16 cellular contexts compared by ENCODE assay signal in the genomic region with DNA sequence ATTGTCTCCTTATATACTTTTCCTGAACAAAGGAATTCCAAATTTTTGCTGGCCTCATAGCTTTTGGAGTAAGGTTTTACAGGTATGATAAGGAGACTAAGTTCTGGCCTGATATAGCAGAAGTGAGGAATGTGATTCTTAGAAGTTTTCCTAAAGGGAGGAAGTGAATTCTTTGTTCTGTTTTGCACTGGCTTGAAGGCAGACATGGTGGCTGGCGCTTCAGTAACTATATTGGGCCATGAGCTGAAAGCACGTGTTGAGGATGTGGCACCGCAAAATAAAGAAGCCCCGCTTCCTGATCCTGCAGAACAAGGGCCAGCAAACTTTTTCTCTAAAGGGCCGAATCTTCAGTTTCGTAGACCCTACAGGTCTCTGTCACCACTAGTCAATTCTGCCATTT.
DNase-seq lines count a peak whose midpoint lies in the region; ATAC-seq and TF ChIP-seq lines count a peak whose summit lies in the region.
"Had no signal": no experiment of that assay in that cellular context is flagged by ENCODE, and none has a peak within 500 bp of the region (broad histone marks: within the 10 kb centered on the region; RNA-seq: fewer than 3 reads in every experiment).

No MANE protein-coding gene starts in this region.

- H2AK5ac ChIP-seq in IMR-90 (ENCODE audit: low read depth, low read length), result peak overlapping the region; percentile 57; the same call in 1 of the 2 replicates
- H2AK5ac ChIP-seq in mesenchymal stem cell (ENCODE audit: low read length, severe bottlenecking), result no peak overlapping the region

- H3K9me3 ChIP-seq in AG04450 (ENCODE audit: control insufficient read depth, insufficient read depth, low read length), result no peaks in the 10 kb centered on the region
- no peaks in the 10 kb centered on the region for H3K9me3 ChIP-seq in IMR-90 (ENCODE audit: control insufficient read depth, insufficient read depth, low read length)
- no peaks in the 10 kb centered on the region for H3K9me3 ChIP-seq in SJSA1 (replicated peaks)
- no peaks in the 10 kb centered on the region for H3K9me3 ChIP-seq in mesenchymal stem cell (ENCODE audit: control insufficient read depth, low read length)
- no peaks in the 10 kb centered on the region for H3K9me3 ChIP-seq in heart left ventricle
- H3K9me3 ChIP-seq: BLaER1 treated with 17β-estradiol and CSF1 and Interleukin-3, amounts not matched to agents 10 nM and 100 nM; Peyer's patch had no signal

- 98% methylated on average over 5 of the region's 6 CpGs; no CpG with 5 or more reads in 1 of the 2 experiments for WGBS in IMR-90 (ENCODE audit: extremely low coverage in 2 of 2, insufficient read length in 1 of 2), 2 experiments
- WGBS in mesenchymal stem cell, result 94% methylated on average over 4 of the region's 6 CpGs
- 90 to 92% (median 90%) methylated on average over 6 of the region's 6 CpGs for WGBS in heart left ventricle, 4 donors

- H3K27me3 ChIP-seq in AG04450 (ENCODE audit: control insufficient read depth, insufficient read depth, low read length) (no peaks in the 10 kb centered on the region), IMR-90 (ENCODE audit: control insufficient read depth, insufficient read depth, low read length) (no peaks in the 10 kb centered on the region), SJSA1 (replicated peaks) (no peaks in the 10 kb centered on the region), mesenchymal stem cell (ENCODE audit: control insufficient read depth in 1 of 2, insufficient read depth in 1 of 2, low read length in 2 of 2) (no peaks in the 10 kb centered on the region), heart left ventricle (no peaks in the 10 kb centered on the region)
- H3K27me3 ChIP-seq: BLaER1 treated with 17β-estradiol and CSF1 and Interleukin-3, amounts not matched to agents 10 nM and 100 nM; Peyer's patch had no signal

- H3K4me3 ChIP-seq in AG04450 (ENCODE audit: low read depth, low read length) (no peak overlapping the region), IMR-90 (ENCODE audit: insufficient read depth, low read depth, low read length) (no peak overlapping the region), SJSA1 (no peak overlapping the region), mesenchymal stem cell (ENCODE audit: insufficient read depth in 1 of 2, low read depth in 1 of 2, low read length in 2 of 2) (no peak overlapping the region), heart left ventricle (no peak overlapping the region)
- H3K4me3 ChIP-seq: BLaER1 treated with 17β-estradiol and CSF1 and Interleukin-3, amounts not matched to agents 10 nM and 100 nM; Peyer's patch had no signal

- H2BK120ac ChIP-seq in IMR-90 (ENCODE audit: low read depth, low read length) (peak overlapping the region; percentile 97), mesenchymal stem cell (ENCODE audit: low read depth, low read length) (peak overlapping the region; percentile 57)

- H2AFZ ChIP-seq in IMR-90 (replicated peaks; ENCODE audit: low read length, poor library complexity) (no peak overlapping the region), mesenchymal stem cell (ENCODE audit: low read depth, low read length) (no peak overlapping the region)

- H3K18ac ChIP-seq in IMR-90 (ENCODE audit: low read depth, low read length), result peak overlapping the region; percentile 38
- H3K18ac ChIP-seq in mesenchymal stem cell (ENCODE audit: low read depth in 1 of 2, low read length in 2 of 2), result peak overlapping the region; percentile 37 to 59

- ATAC-seq in IMR-90 (ENCODE audit: low read depth), result no peak
- no peak for ATAC-seq in HG02973 (IDR thresholded peaks at IDR 0.05; ENCODE audit: unreplicated experiment)
- no peak for ATAC-seq in heart left ventricle
- ATAC-seq in GM19467 (IDR thresholded peaks at IDR 0.05; ENCODE audit: unreplicated experiment), result no peak
- ATAC-seq: Right ventricle myocardium inferior had no signal

- peak overlapping the region in 1 of 2 experiments; percentile 45 for H2BK12ac ChIP-seq in mesenchymal stem cell (ENCODE audit: low read length in 2 of 2)

- H2BK5ac ChIP-seq in IMR-90 (ENCODE audit: low read depth, low read length, poor library complexity, severe bottlenecking) (peak overlapping the region; percentile 62), mesenchymal stem cell (ENCODE audit: low read depth, low read length, poor library complexity, severe bottlenecking) (no peak overlapping the region)

- peaks cover 6 to 52% of the 10 kb centered on the region in 2 experiments; a peak in 3 of 4 replicates for H3K79me1 ChIP-seq in IMR-90 (ENCODE audit: low read depth in 1 of 2, low read length in 2 of 2)
- H3K79me1 ChIP-seq in mesenchymal stem cell (replicated peaks; ENCODE audit: low read length, poor library complexity, severe bottlenecking), result no peaks in the 10 kb centered on the region

- no peak for TF ChIP-seq CTCF in AG04450 (IDR thresholded peaks at IDR 0.05; ENCODE audit: low read depth, low read length)
- TF ChIP-seq CTCF in IMR-90 (conservative IDR thresholded peaks at IDR 0.05; ENCODE audit: low read depth, low read length), result no peak
- no peak for TF ChIP-seq CTCF in heart left ventricle (IDR thresholded peaks at IDR 0.05)

- H3K23ac ChIP-seq in IMR-90 (ENCODE audit: low read depth, low read length), result peak overlapping the region; percentile 73
- no peak overlapping the region for H3K23ac ChIP-seq in mesenchymal stem cell (ENCODE audit: low read length in 2 of 2)

- TF ChIP-seq POLR2A in IMR-90 (IDR thresholded peaks at IDR 0.05; ENCODE audit: low read depth, low read length) (no peak), heart left ventricle (IDR thresholded peaks at IDR 0.05) (no peak)

- H3K14ac ChIP-seq in IMR-90 (replicated peaks; ENCODE audit: low read depth, low read length) (peak overlapping the region; percentile 95), mesenchymal stem cell (ENCODE audit: low read length in 2 of 2) (no peak overlapping the region)

- H2AK9ac ChIP-seq in IMR-90 (replicated peaks; ENCODE audit: low read depth, low read length, poor library complexity), result no peak overlapping the region

- H3K9me1 ChIP-seq in IMR-90 (ENCODE audit: insufficient read depth, low read length), result peaks cover 37% of the 10 kb centered on the region

- no peaks in the 10 kb centered on the region for H4K20me1 ChIP-seq in IMR-90 (ENCODE audit: insufficient read depth, low read length)
- H4K20me1 ChIP-seq: BLaER1 treated with 17β-estradiol and CSF1 and Interleukin-3, amounts not matched to agents 10 nM and 100 nM had no signal

- dilution Hi-C loops in IMR-90 (cut with HindIII; ENCODE audit: low sequenced_read_pairs, unreplicated experiment), result no loop called here

- H3K4me1 ChIP-seq in IMR-90 (ENCODE audit: control insufficient read depth, insufficient read depth, low read length), result peaks cover 34% of the 10 kb centered on the region
- peaks cover 51% of the 10 kb centered on the region for H3K4me1 ChIP-seq in SJSA1 (replicated peaks)
- H3K4me1 ChIP-seq in mesenchymal stem cell (ENCODE audit: control insufficient read depth, insufficient read depth, low read depth, low read length), result peaks cover 12% of the 10 kb centered on the region
- peaks cover 0 to 54% (median 19%) of the 10 kb centered on the region in 12 donors for H3K4me1 ChIP-seq in heart left ventricle

- peak overlapping the region; percentile 57 for H4K5ac ChIP-seq in IMR-90 (ENCODE audit: low read depth, low read length)

- POLR2A ChIA-PET in AG04450 (lab: Yijun Ruan, JAX), result no interaction called here
- POLR2A ChIA-PET in IMR-90 (lab: Charles Lee; ENCODE audit: unreplicated experiment), result no interaction called here

- H4K8ac ChIP-seq in IMR-90 (ENCODE audit: low read depth in 2 of 2, low read length in 2 of 2) (peak overlapping the region; percentile 82 to 94), mesenchymal stem cell (ENCODE audit: low read length) (peak overlapping the region; percentile 21)

- BruUV-seq in IMR-90 (replicated peaks; lab: Mats Ljungman, UMichigan), result no TSS peak

- intact Hi-C loops in IMR-90 (cut with micrococcal nuclease), result loop anchor here (1.0 to 5.0 kb wide), 2 partner anchors 82 to 416 kb away; no protein-coding TSS in a partner anchor
- intact Hi-C loops in heart left ventricle (cut with DNase I), result loop anchor here in 5 of 10 donors (5.0 to 10.0 kb wide), 2 partner anchors 224 to 227 kb away; partner anchors contain the start of gene SNX18 (in 5 of the 5)

- H4K91ac ChIP-seq in IMR-90 (ENCODE audit: insufficient read depth, low read depth, low read length) (peak overlapping the region; percentile 87), mesenchymal stem cell (ENCODE audit: low read length) (no peak overlapping the region)

- no peak for TF ChIP-seq RAD21 in IMR-90 (IDR thresholded peaks at IDR 0.05; ENCODE audit: low read length)

- H2BK15ac ChIP-seq in IMR-90 (ENCODE audit: low read depth, low read length), result peak overlapping the region; percentile 41; the same call in 2 of the 3 replicates
- H2BK15ac ChIP-seq in mesenchymal stem cell (ENCODE audit: low read depth, poor library complexity, severe bottlenecking), result peak overlapping the region; percentile 26

- no peak overlapping the region for H3K4me2 ChIP-seq in IMR-90 (ENCODE audit: low read depth, low read length)
- H3K4me2 ChIP-seq in mesenchymal stem cell (ENCODE audit: low read length, poor library complexity, severe bottlenecking), result no peak overlapping the region

- CTCF ChIA-PET in AG04450 (lab: Charles Lee) (interaction anchor here (1.0 to 2.6 kb wide), 2 partner anchors 9 to 103 kb away, joined by 3 to 10 read pairs; no protein-coding TSS in a partner anchor), IMR-90 (lab: Yijun Ruan, JAX) (interaction anchor here (1.0 to 3.5 kb wide), 3 partner anchors 104 to 224 kb away, joined by 3 to 13 read pairs (median 4); partner anchors contain the start of gene SNX18)

- peak overlapping the region; percentile 91 for H2BK20ac ChIP-seq in IMR-90 (ENCODE audit: low read depth, low read length)

- H3K56ac ChIP-seq in IMR-90 (ENCODE audit: extremely low read depth, insufficient read depth, low read length), result 0 out of 2 replicates have a peak overlapping the region, but pooled peaks have one; percentile 8

- H3K4ac ChIP-seq in IMR-90 (ENCODE audit: low read depth, low read length) (peak overlapping the region; percentile 84), mesenchymal stem cell (ENCODE audit: low read depth in 1 of 2, low read length in 2 of 2) (peak overlapping the region; percentile 18 to 47)

- no peaks in the 10 kb centered on the region for H3K36me3 ChIP-seq in IMR-90 (ENCODE audit: control insufficient read depth, insufficient read depth, low read length)
- H3K36me3 ChIP-seq in SJSA1, result no peaks in the 10 kb centered on the region
- no peaks in the 10 kb centered on the region for H3K36me3 ChIP-seq in mesenchymal stem cell (ENCODE audit: control insufficient read depth in 1 of 2, insufficient read depth in 2 of 2, low read depth in 1 of 2, low read length in 2 of 2)
- H3K36me3 ChIP-seq in heart left ventricle, result no peaks in the 10 kb centered on the region
- H3K36me3 ChIP-seq: BLaER1 treated with 17β-estradiol and CSF1 and Interleukin-3, amounts not matched to agents 10 nM and 100 nM; Peyer's patch had no signal

- peak overlapping the region; percentile 31 for H3K27ac ChIP-seq in AG04450 (ENCODE audit: low read depth, low read length)
- H3K27ac ChIP-seq in IMR-90 (ENCODE audit: insufficient read depth, low read length), result peak overlapping the region; percentile 83
- H3K27ac ChIP-seq in SJSA1, result peak overlapping the region; percentile 92
- H3K27ac ChIP-seq in mesenchymal stem cell (ENCODE audit: low read length, poor library complexity, severe bottlenecking), result no peak overlapping the region
- no peak overlapping the region for H3K27ac ChIP-seq in heart left ventricle
- H3K27ac ChIP-seq: Peyer's patch had no signal

- no peak overlapping the region for H3K9ac ChIP-seq in IMR-90 (ENCODE audit: low read depth, low read length)
- H3K9ac ChIP-seq in mesenchymal stem cell (ENCODE audit: low read length), result peak overlapping the region; percentile 81

- no peak for DNase-seq in AG04450 (ENCODE audit: low read depth, low spot score)
- no peak for DNase-seq in IMR-90
- DNase-seq in SJSA1 (ENCODE audit: low read depth in 1 of 2, low spot score in 2 of 2), result no peak
- DNase-seq in mesenchymal stem cell, result no peak
- DNase-seq in heart left ventricle, result no peak
- no peak for DNase-seq in OCI-M2 (lab: John Stamatoyannopoulos, UW; ENCODE audit: unreplicated experiment)
- DNase-seq: DMS79 treated with DMSO at 0.1 percent for 48 hours, H9, KBM-7, NCI-H1417 treated with DMSO at 0.1 percent for 48 hours, NCI-H1930, Peyer's patch had no signal

- in situ Hi-C loops in IMR-90 (cut with MboI; ENCODE audit: low sequenced_read_pairs), result loop anchor here (25.0 kb wide), 1 partner anchor 421 kb away; the partner anchor contains the start of genes CDC20B and GPX8

Comparison
In these comparisons a context has a peak if more than half of its experiments do, and no peak if none do; other contexts are left out.
1. H3K27ac ChIP-seq: peak in AG04450 (single experiment), IMR-90 (single experiment) and SJSA1 (single experiment); none in mesenchymal stem cell (single experiment) and heart left ventricle (0 of 12).